8 cellular contexts compared by ENCODE assay signal in the genomic region with DNA sequence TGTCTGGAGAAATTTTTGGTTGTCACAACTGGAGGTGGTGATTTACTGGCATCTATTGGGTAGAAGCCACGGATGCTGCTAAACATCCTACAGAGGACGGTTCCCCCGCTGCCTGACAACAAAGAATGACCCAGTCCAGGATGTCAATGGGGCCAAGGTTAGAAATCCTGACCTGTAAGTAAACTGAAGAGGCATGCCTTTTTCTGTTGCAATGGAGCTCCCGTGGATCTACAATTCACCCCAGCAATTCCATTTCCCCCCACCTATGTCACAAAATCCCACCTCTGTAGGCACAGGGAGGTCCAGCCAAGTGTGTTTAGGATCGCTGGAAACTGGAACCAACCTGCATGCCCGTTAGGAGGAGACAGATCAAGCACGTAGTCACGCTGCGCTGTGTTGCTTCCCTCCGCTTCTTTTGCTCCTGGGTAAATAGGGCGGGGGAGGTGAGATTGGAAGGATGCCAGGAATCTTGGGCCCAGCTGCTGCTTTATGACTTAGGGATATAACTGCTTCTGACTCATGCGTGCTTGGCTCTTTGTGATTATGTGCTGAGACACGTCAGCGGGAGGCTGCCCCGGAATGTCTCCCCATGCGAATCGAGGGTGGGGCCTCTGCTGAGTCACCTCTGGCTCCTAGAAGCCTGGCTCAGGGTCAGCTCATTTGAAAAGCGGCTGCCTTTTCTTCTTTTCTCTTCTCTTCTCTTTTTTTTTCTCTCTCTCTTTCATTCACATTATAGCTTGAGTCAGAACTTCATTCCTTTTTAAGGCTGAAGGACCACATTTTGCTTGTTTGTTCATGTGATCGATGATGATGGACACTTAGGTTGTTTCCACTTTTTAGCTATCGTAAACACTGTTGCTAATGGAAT. TPM values are rescaled to one million over a fixed set of nuclear protein-coding genes. Genes with fewer than 3 reads are reported as not detected.
DNase-seq lines count a peak whose midpoint lies in the region; ATAC-seq and TF ChIP-seq lines count a peak whose summit lies in the region.

No MANE protein-coding gene starts in this region.

- H3K4ac ChIP-seq in IMR-90 (ENCODE audit: low read depth, low read length), result peak overlapping the region; percentile 97

- H3K36me3 ChIP-seq in IMR-90 (ENCODE audit: control insufficient read depth, insufficient read depth, low read length), result no peaks in the 10 kb centered on the region
- H3K36me3 ChIP-seq in PC-3 (ENCODE audit: low read depth, low read length), result no peaks in the 10 kb centered on the region
- no peaks in the 10 kb centered on the region for H3K36me3 ChIP-seq in esophagus muscularis mucosa
- no peaks in the 10 kb centered on the region for H3K36me3 ChIP-seq in muscle layer of duodenum (ENCODE audit: control insufficient read depth in 1 of 2, insufficient read depth in 2 of 2, low read length in 2 of 2)

- H3K9me2 ChIP-seq in PC-3 (replicated peaks; ENCODE audit: low read length), result no peaks in the 10 kb centered on the region

- ATAC-seq in GM21447 (IDR thresholded peaks at IDR 0.05; ENCODE audit: unreplicated experiment) (peak; percentile 94), IMR-90 (ENCODE audit: low read depth) (peak; percentile 89), PC-3 (peak; percentile 89)

- H3K18ac ChIP-seq in IMR-90 (ENCODE audit: low read depth, low read length), result peak overlapping the region; percentile 89

- peaks cover 3% of the 10 kb centered on the region for H3K27me3 Mint-ChIP-seq in activated T-cell treated with anti-CD3 and anti-CD28 coated beads, Interleukin-2, amount 50 U/mL, for 24 hours

- H4K20me1 ChIP-seq in IMR-90 (ENCODE audit: insufficient read depth, low read length) (no peaks in the 10 kb centered on the region), PC-3 (ENCODE audit: low read length) (no peaks in the 10 kb centered on the region)

- H3K9ac ChIP-seq in IMR-90 (ENCODE audit: low read depth, low read length) (peak overlapping the region; percentile 84), PC-3 (ENCODE audit: low read length) (peak overlapping the region; percentile 58)

- BruUV-seq in IMR-90 (replicated peaks; lab: Mats Ljungman, UMichigan), result no TSS peak
- BruUV-seq in PC-3 (replicated peaks; lab: Mats Ljungman, UMichigan), result TSS peak; percentile 87

- peak overlapping the region; percentile 98 for H2BK120ac ChIP-seq in IMR-90 (ENCODE audit: low read depth, low read length)

- H4K91ac ChIP-seq in IMR-90 (ENCODE audit: insufficient read depth, low read depth, low read length), result peak overlapping the region; percentile 96

- H2AFZ ChIP-seq in IMR-90 (replicated peaks; ENCODE audit: low read length, poor library complexity) (peak overlapping the region; percentile 92), PC-3 (ENCODE audit: low read length) (peak overlapping the region; percentile 63)

- DNase-seq in COR-L47 (lab: John Stamatoyannopoulos, UW), result peak; percentile 97
- peak; percentile 100 for DNase-seq in IMR-90
- DNase-seq in PC-3, result peak; percentile 100
- peak; percentile 84 for DNase-seq in activated T-cell treated with anti-CD3 and anti-CD28 coated beads, Interleukin-2, amount 50 U/mL, for 24 hours
- peak; percentile 99 for DNase-seq in esophagus muscularis mucosa (ENCODE audit: extremely low spot score)
- DNase-seq in stimulated activated CD8-positive, alpha-beta memory T cell treated with anti-CD3 and anti-CD28 coated beads, Interleukin-7, amount 100 ng/mL, for 1 hour (ENCODE audit: low read depth in 2 of 2), result peak; percentile 43 to 56

- H3K36me3 Mint-ChIP-seq in activated T-cell treated with anti-CD3 and anti-CD28 coated beads, Interleukin-2, amount 50 U/mL, for 24 hours (ENCODE audit: low read depth), result no peaks in the 10 kb centered on the region

- H3K4me3 Mint-ChIP-seq in activated T-cell treated with anti-CD3 and anti-CD28 coated beads, Interleukin-2, amount 50 U/mL, for 24 hours, result peak overlapping the region; percentile 56

- peak overlapping the region; percentile 98 for H3K14ac ChIP-seq in IMR-90 (replicated peaks; ENCODE audit: low read depth, low read length)

- peak overlapping the region; percentile 41 to 96 for H4K8ac ChIP-seq in IMR-90 (ENCODE audit: low read depth in 2 of 2, low read length in 2 of 2)

- no peaks in the 10 kb centered on the region for H3K79me2 ChIP-seq in PC-3 (ENCODE audit: low read length)

- peaks cover 0 to 23% of the 10 kb centered on the region in 2 experiments; a peak in 1 of 4 replicates for H3K79me1 ChIP-seq in IMR-90 (ENCODE audit: low read depth in 1 of 2, low read length in 2 of 2)

- no peaks in the 10 kb centered on the region for H3K9me3 Mint-ChIP-seq in activated T-cell treated with anti-CD3 and anti-CD28 coated beads, Interleukin-2, amount 50 U/mL, for 24 hours

- H3K23ac ChIP-seq in IMR-90 (ENCODE audit: low read depth, low read length), result peak overlapping the region; percentile 97

- WGBS in IMR-90 (ENCODE audit: extremely low coverage in 2 of 2, insufficient read length in 1 of 2), 2 experiments, result 3% methylated on average over 6 of the region's 20 CpGs; no CpG with 5 or more reads in 1 of the 2 experiments
- WGBS in esophagus muscularis mucosa, result 9% methylated on average over 16 of the region's 20 CpGs

- H3K4me3 ChIP-seq in IMR-90 (ENCODE audit: insufficient read depth, low read depth, low read length), result peak overlapping the region; percentile 45
- peak overlapping the region; percentile 66 for H3K4me3 ChIP-seq in PC-3 (ENCODE audit: low read length)
- H3K4me3 ChIP-seq in esophagus muscularis mucosa, result peak overlapping the region; percentile 37 to 43 (median 42)
- peak overlapping the region; percentile 27 to 49 for H3K4me3 ChIP-seq in muscle layer of duodenum (ENCODE audit: low read depth in 1 of 2, low read length in 2 of 2)

- peak overlapping the region; percentile 97 for H3K56ac ChIP-seq in IMR-90 (ENCODE audit: extremely low read depth, insufficient read depth, low read length)

- H3K4me1 ChIP-seq in IMR-90 (ENCODE audit: control insufficient read depth, insufficient read depth, low read length), result peaks cover 8% of the 10 kb centered on the region
- H3K4me1 ChIP-seq in PC-3 (ENCODE audit: insufficient read depth, low read length), result peaks cover 42% of the 10 kb centered on the region
- peaks cover 23 to 37% (median 31%) of the 10 kb centered on the region in 4 donors for H3K4me1 ChIP-seq in esophagus muscularis mucosa
- peaks cover 0 to 9% of the 10 kb centered on the region in 2 donors for H3K4me1 ChIP-seq in muscle layer of duodenum (ENCODE audit: control insufficient read depth in 1 of 2, insufficient read depth in 2 of 2, low read length in 2 of 2)

- H3K9me3 ChIP-seq in IMR-90 (ENCODE audit: control insufficient read depth, insufficient read depth, low read length) (no peaks in the 10 kb centered on the region), PC-3 (ENCODE audit: low read length) (no peaks in the 10 kb centered on the region), esophagus muscularis mucosa (no peaks in the 10 kb centered on the region), muscle layer of duodenum (ENCODE audit: control insufficient read depth in 1 of 2, low read length in 2 of 2) (no peaks in the 10 kb centered on the region)

- peak overlapping the region; percentile 84 for H3K4me2 ChIP-seq in IMR-90 (ENCODE audit: low read depth, low read length)
- peak overlapping the region; percentile 86 for H3K4me2 ChIP-seq in PC-3 (ENCODE audit: low read length)

- CTCF ChIA-PET in IMR-90 (lab: Yijun Ruan, JAX), result interaction anchor here (0.6 to 1.5 kb wide), 3 partner anchors 45 to 249 kb away, joined by 3 to 7 read pairs (median 5); no protein-coding TSS in a partner anchor
- CTCF ChIA-PET in PC-3 (lab: Charles Lee), result interaction anchor here (0.5 to 1.4 kb wide), 5 partner anchors 12 to 765 kb away, joined by 6 to 21 read pairs (median 9); a partner anchor contains a TSS

- H2BK20ac ChIP-seq in IMR-90 (ENCODE audit: low read depth, low read length), result peak overlapping the region; percentile 98

- no peaks in the 10 kb centered on the region for H3K27me3 ChIP-seq in IMR-90 (ENCODE audit: control insufficient read depth, insufficient read depth, low read length)
- no peaks in the 10 kb centered on the region for H3K27me3 ChIP-seq in PC-3 (ENCODE audit: low read length)
- H3K27me3 ChIP-seq in esophagus muscularis mucosa, result no peaks in the 10 kb centered on the region
- H3K27me3 ChIP-seq in muscle layer of duodenum (ENCODE audit: low read depth, low read length), result no peaks in the 10 kb centered on the region

- dilution Hi-C loops in IMR-90 (cut with HindIII; ENCODE audit: low sequenced_read_pairs, unreplicated experiment), result no loop called here

- intact Hi-C loops in IMR-90 (cut with micrococcal nuclease) (loop anchor here (1.0 to 5.0 kb wide), 3 partner anchors 13 to 79 kb away; a partner anchor contains a TSS), PC-3 (cut with micrococcal nuclease) (loop anchor here (2.0 to 5.0 kb wide), 2 partner anchors 13 to 184 kb away; a partner anchor contains a TSS), esophagus muscularis mucosa (cut with DNase I) (no loop called here)

- peaks cover 16% of the 10 kb centered on the region; the same call in 1 of the 2 replicates for H3K9me1 ChIP-seq in IMR-90 (ENCODE audit: insufficient read depth, low read length)

- H4K5ac ChIP-seq in IMR-90 (ENCODE audit: low read depth, low read length), result peak overlapping the region; percentile 80

- H2BK5ac ChIP-seq in IMR-90 (ENCODE audit: low read depth, low read length, poor library complexity, severe bottlenecking), result peak overlapping the region; percentile 98

- peak overlapping the region; percentile 88 for H3K27ac Mint-ChIP-seq in activated T-cell treated with anti-CD3 and anti-CD28 coated beads, Interleukin-2, amount 50 U/mL, for 24 hours

- peak overlapping the region; percentile 95 for H2AK9ac ChIP-seq in IMR-90 (replicated peaks; ENCODE audit: low read depth, low read length, poor library complexity)

- H3K27ac ChIP-seq in IMR-90 (ENCODE audit: insufficient read depth, low read length) (peak overlapping the region; percentile 94), PC-3 (ENCODE audit: low read length) (peak overlapping the region; percentile 81), esophagus muscularis mucosa (replicated peaks in 1 of 4) (peak overlapping the region; percentile 85 to 90 (median 88)), muscle layer of duodenum (ENCODE audit: low read length) (peak overlapping the region; percentile 86)

- POLR2A ChIA-PET in IMR-90 (lab: Charles Lee; ENCODE audit: unreplicated experiment) (interaction anchor here (0.6 to 1.1 kb wide), 4 partner anchors 22 to 207 kb away, joined by 3 to 6 read pairs (median 4); no protein-coding TSS in a partner anchor), PC-3 (lab: Charles Lee; ENCODE audit: unreplicated experiment) (interaction anchor here (0.7 to 1.1 kb wide), 2 partner anchors 13 to 25 kb away, joined by 5 to 12 read pairs; a partner anchor contains a TSS)

- H3F3A ChIP-seq in PC-3 (ENCODE audit: low read length, unreplicated experiment), result peaks cover 3% of the 10 kb centered on the region

- TF ChIP-seq RAD21 in IMR-90 (IDR thresholded peaks at IDR 0.05; ENCODE audit: low read length), result peak; percentile 13; the same call in 1 of the 2 replicates

- peak overlapping the region; percentile 92; the same call in 2 of the 3 replicates for H2BK15ac ChIP-seq in IMR-90 (ENCODE audit: low read depth, low read length)

- no peak for TF ChIP-seq EP300 in esophagus muscularis mucosa (IDR thresholded peaks at IDR 0.05)

- TF ChIP-seq CTCF in IMR-90 (conservative IDR thresholded peaks at IDR 0.05; ENCODE audit: low read depth, low read length), result no peak
- peak; percentile 15; the same call in 1 of the 2 replicates for TF ChIP-seq CTCF in PC-3 (conservative IDR thresholded peaks at IDR 0.05; ENCODE audit: low read depth, low read length)
- TF ChIP-seq CTCF in esophagus muscularis mucosa (IDR thresholded peaks at IDR 0.05), result peak in 1 of 3 experiments; percentile 8

- in situ Hi-C loops in IMR-90 (cut with MboI; ENCODE audit: low sequenced_read_pairs), result no loop called here

- TF ChIP-seq POLR2A in IMR-90 (IDR thresholded peaks at IDR 0.05; ENCODE audit: low read depth, low read length) (peak; percentile 87), esophagus muscularis mucosa (IDR thresholded peaks at IDR 0.05; ENCODE audit: low read depth) (peak; percentile 11)

- H2AK5ac ChIP-seq in IMR-90 (ENCODE audit: low read depth, low read length), result peak overlapping the region; percentile 82

- H3K4me1 Mint-ChIP-seq in activated T-cell treated with anti-CD3 and anti-CD28 coated beads, Interleukin-2, amount 50 U/mL, for 24 hours (ENCODE audit: low read depth), result peaks cover 11% of the 10 kb centered on the region

RNA-seq across cellular contexts. Expression of a gene that starts 12.4 kb away (rescaled TPM):
- total RNA-seq in IMR-90 (2012; rRNA removed) (24.0 and 25.3 TPM in 2 replicates), PC-3 (2014; rRNA removed) (53.8 and 59.1 TPM in 2 replicates), esophagus muscularis mucosa (10 to 100 TPM; 22.2 to 50.3 (median 30.7) TPM)
- polyA plus RNA-seq in IMR-90 (2012; rRNA removed), result 59.9 and 67.6 TPM in 2 replicates
- polyA plus RNA-seq in IMR-90 (2012; cell fraction: cytosol; rRNA removed), result 26.9 and 58.5 TPM in 2 replicates
- polyA plus RNA-seq in IMR-90 (2012; cell fraction: nucleus; rRNA removed; ENCODE audit: low replicate concordance), result 24.5 and 45.9 TPM in 2 replicates

RNA-seq across cellular contexts. Expression of a gene that starts 24.7 kb away (rescaled TPM):
- total RNA-seq in IMR-90 (2012; rRNA removed), result 3.4 and 6.9 TPM in 2 replicates
- 17.4 and 33.6 TPM in 2 replicates for polyA plus RNA-seq in IMR-90 (2012; rRNA removed)
- polyA plus RNA-seq in IMR-90 (2012; cell fraction: cytosol; rRNA removed), result 18.5 and 103 TPM in 2 replicates
- 98.3 and 167 TPM in 2 replicates for polyA plus RNA-seq in IMR-90 (2012; cell fraction: nucleus; rRNA removed; ENCODE audit: low replicate concordance)
- total RNA-seq in PC-3 (2014; rRNA removed), result 103 and 122 TPM in 2 replicates
- total RNA-seq in esophagus muscularis mucosa, result 100 to 1,000 TPM; 105 to 195 (median 144) TPM

RNA-seq across cellular contexts. Expression of a gene that starts 53.0 kb away (rescaled TPM):
- total RNA-seq in IMR-90 (2012; rRNA removed), result 20.1 and 41.4 TPM in 2 replicates
- 128 and 138 TPM in 2 replicates for polyA plus RNA-seq in IMR-90 (2012; rRNA removed)
- polyA plus RNA-seq in IMR-90 (2012; cell fraction: cytosol; rRNA removed), result 46.2 and 74.3 TPM in 2 replicates
- 37.1 and 141 TPM in 2 replicates for polyA plus RNA-seq in IMR-90 (2012; cell fraction: nucleus; rRNA removed; ENCODE audit: low replicate concordance)
- total RNA-seq in PC-3 (2014; rRNA removed), result 118 and 119 TPM in 2 replicates
- total RNA-seq in esophagus muscularis mucosa, result 100 to 1,000 TPM in 1 of 4 donors, 10 to 100 TPM in 3; 66.8 to 104 (median 78.3) TPM

Comparison
In these comparisons a context has a peak if more than half of its experiments do, and no peak if none do; other contexts are left out.
1. Peak in every context shown above with its lines: DNase-seq, ATAC-seq, H3K4me3 ChIP-seq and H3K27ac ChIP-seq.
2. DNase-seq: peak in every context shown above with its lines; median percentile 100 in IMR-90; 100 in PC-3; 99 in esophagus muscularis mucosa; 97 in COR-L47; 84 in activated T-cell treated with anti-CD3 and anti-CD28 coated beads, Interleukin-2, amount 50 U/mL, for 24 hours; 50 in stimulated activated CD8-positive, alpha-beta memory T cell treated with anti-CD3 and anti-CD28 coated beads, Interleukin-7, amount 100 ng/mL, for 1 hour.
3. RNA of a gene that starts 24.7 kb away (total RNA-seq): 105 to 195 TPM in esophagus muscularis mucosa and 103 to 122 TPM in PC-3; 3.4 to 6.9 TPM in IMR-90; every median in the first group is over 10 times any median in the second.